Comparison of ENCODE assay signal across 1 cellular context in the genomic region with DNA sequence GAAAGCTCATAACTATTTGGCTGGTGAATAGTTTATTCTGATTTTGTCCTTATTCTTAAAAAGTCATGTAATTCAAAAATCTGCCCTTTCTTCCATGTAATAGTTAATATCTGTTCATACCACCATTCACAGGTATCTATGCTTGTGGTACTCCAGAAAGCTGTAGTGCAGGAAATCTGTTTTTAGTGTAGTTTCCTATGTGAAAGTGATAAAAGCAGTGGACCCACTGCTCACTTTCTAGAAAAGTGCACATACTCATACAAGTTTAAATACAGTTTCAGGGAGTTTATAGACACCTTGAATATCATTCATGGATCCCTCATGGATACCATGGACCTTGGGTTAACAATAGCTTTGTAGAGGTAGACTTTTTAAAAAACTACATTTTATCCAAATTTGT.
TF ChIP-seq lines count a peak whose summit lies in the region.

No MANE protein-coding gene starts in this region.

TF ChIP-seq in GM23338, 12 proteins besides CTCF, POLR2A, EP300 and RAD21 (continued from another document):
- no peak for TF ChIP-seq EZH2 (IDR thresholded peaks at IDR 0.05; ENCODE audit: low read depth, unreplicated experiment)
- no peak for TF ChIP-seq POLR2AphosphoS5 (IDR thresholded peaks at IDR 0.05; ENCODE audit: low read depth)
- no peak for TF ChIP-seq ZNF114 (CRISPR knock-in tag; IDR thresholded peaks at IDR 0.05)
- no peak for TF ChIP-seq ZNF462 (CRISPR knock-in tag; IDR thresholded peaks at IDR 0.05)
- no peak for TF ChIP-seq JUNB (IDR thresholded peaks at IDR 0.05; ENCODE audit: unreplicated experiment)
- no peak for TF ChIP-seq ZNF331 (CRISPR knock-in tag; IDR thresholded peaks at IDR 0.05; ENCODE audit: low read depth)
